In genomic region chr1:43549394-43549793, GRCh38 we compare ENCODE assay signal across 8 cellular contexts. TPM values are rescaled to one million over a fixed set of nuclear protein-coding genes. Genes with fewer than 3 reads are reported as not detected.
DNase-seq lines count a peak whose midpoint lies in the region; ATAC-seq, FAIRE-seq and TF ChIP-seq lines count a peak whose summit lies in the region.
"Not testable (repeated sequence)": the region's sequence is repeated elsewhere in the genome, so short reads cannot be mapped to it uniquely, and the experiment has no call there.

No MANE protein-coding gene starts in this region.

- not testable (repeated sequence) for H3K27me3 Mint-ChIP-seq in WTC11 (ENCODE audit: low read depth); mesothelial cell of epicardium (ENCODE audit: low read depth)

- peak overlapping the region; percentile 56 for H3K4me3 Mint-ChIP-seq in WTC11
- not testable (repeated sequence) for H3K4me3 Mint-ChIP-seq in mesothelial cell of epicardium

- peaks cover 12% of the 10 kb centered on the region for H3K36me3 Mint-ChIP-seq in WTC11
- peaks cover 11% of the 10 kb centered on the region for H3K36me3 Mint-ChIP-seq in mesothelial cell of epicardium

- not testable (repeated sequence) for DNase-seq in WTC11 (ENCODE audit: low spot score); dorsolateral prefrontal cortex; mesothelial cell of epicardium (ENCODE audit: low spot score in 2 of 2, unreplicated experiment in 2 of 2); pancreas

- H3K27ac ChIP-seq in 22Rv1 (peak overlapping the region; percentile 92), dorsolateral prefrontal cortex (peak overlapping the region in 30 of 59 donors; percentile 28 to 98 (median 95)), pancreas (peak overlapping the region; percentile 81 to 95 (median 88)), subcutaneous abdominal adipose tissue (ENCODE audit: low read depth, low read length) (peak overlapping the region; percentile 78)
- H3K27ac ChIP-seq in HEK293 (ENCODE audit: extremely low read depth, low read depth, low read length); iPS-18a (ENCODE audit: low read length): not testable (repeated sequence)

- FAIRE-seq in pancreas (lab: Jason Lieb, UNC): not testable (repeated sequence)

- H3K4me3 ChIP-seq in HEK293 (ENCODE audit: low read depth, low read length); dorsolateral prefrontal cortex; pancreas; subcutaneous abdominal adipose tissue (ENCODE audit: low read depth in 1 of 5, low read length in 5 of 5): not testable (repeated sequence)
- peak overlapping the region; percentile 24 for H3K4me3 ChIP-seq in iPS-18a (ENCODE audit: low read length)

- peak overlapping the region; percentile 98 for H3K27ac Mint-ChIP-seq in WTC11
- H3K27ac Mint-ChIP-seq in mesothelial cell of epicardium: peak overlapping the region; percentile 91

- not testable (repeated sequence) for H3K27me3 ChIP-seq in dorsolateral prefrontal cortex; iPS-18a (ENCODE audit: control insufficient read depth, insufficient read depth, low read length); pancreas; subcutaneous abdominal adipose tissue (ENCODE audit: control insufficient read depth in 5 of 5, insufficient read depth in 4 of 5, low read length in 5 of 5)

- H3K4me1 ChIP-seq in HEK293 (ENCODE audit: control insufficient read depth, insufficient read depth, low read length): not testable (repeated sequence)
- H3K4me1 ChIP-seq in iPS-18a (ENCODE audit: control insufficient read depth, low read depth, low read length) (peaks cover 51% of the 10 kb centered on the region), pancreas (peaks cover 70 to 86% (median 85%) of the 10 kb centered on the region in 3 donors), subcutaneous abdominal adipose tissue (ENCODE audit: control insufficient read depth in 5 of 5, insufficient read depth in 5 of 5, low read length in 5 of 5) (peaks cover 12 to 87% (median 83%) of the 10 kb centered on the region in 5 donors)

- H3K36me3 ChIP-seq in HEK293 (ENCODE audit: control insufficient read depth in 2 of 2, insufficient read depth in 1 of 2, low read length in 2 of 2) (peaks cover 0 to 67% of the 10 kb centered on the region in 2 experiments; a peak in 2 of 3 replicates), iPS-18a (ENCODE audit: control insufficient read depth, low read depth, low read length) (peaks cover 20% of the 10 kb centered on the region), subcutaneous abdominal adipose tissue (ENCODE audit: control insufficient read depth in 5 of 5, insufficient read depth in 5 of 5, low read length in 5 of 5) (peaks cover 0 to 23% (median 11%) of the 10 kb centered on the region in 5 donors)
- H3K36me3 ChIP-seq in pancreas: not testable (repeated sequence)

- H3K4me1 Mint-ChIP-seq in WTC11: peaks cover 87% of the 10 kb centered on the region
- H3K4me1 Mint-ChIP-seq in mesothelial cell of epicardium: peaks cover 94% of the 10 kb centered on the region

- CTCF ChIA-PET in HEK293 (lab: Yijun Ruan, JAX) (interaction anchor here (0.7 to 1.0 kb wide), 2 partner anchors 19 to 733 kb away, joined by 3 read pairs; partner anchors contain the start of gene PTPRF), WTC11 (lab: Charles Lee) (interaction anchor here (1.2 to 4.7 kb wide), 6 partner anchors 14 to 385 kb away, joined by 3 to 23 read pairs (median 7); partner anchors contain the start of genes ARTN and PTPRF)

- intact Hi-C loops in dorsolateral prefrontal cortex (cut with DNase I); pancreas (cut with DNase I): not testable (repeated sequence)

- 75 to 88% methylated on average over 5 of the region's 5 CpGs for WGBS in pancreas, 2 donors

- TF ChIP-seq CTCF in 22Rv1 (IDR thresholded peaks at IDR 0.05); HEK293 (tag by site-specific recombination; IDR thresholded peaks at IDR 0.05); WTC11 (IDR thresholded peaks at IDR 0.05); dorsolateral prefrontal cortex (IDR thresholded peaks at IDR 0.05 in 54 of 56, conservative IDR thresholded peaks at IDR 0.05 in 2 of 56; ENCODE audit: low read depth in 1 of 56, partially characterized antibody in 56 of 56); mesothelial cell of epicardium (IDR thresholded peaks at IDR 0.05; ENCODE audit: unreplicated experiment); pancreas (IDR thresholded peaks at IDR 0.05): not testable (repeated sequence)

- not testable (repeated sequence) for ATAC-seq in WTC11, pancreas

- POLR2A ChIA-PET in HEK293 (lab: Yijun Ruan, JAX) (interaction anchor here (0.9 to 3.0 kb wide), 4 partner anchors 16 to 101 kb away, joined by 3 to 15 read pairs (median 7); partner anchors contain the start of genes KDM4A and PTPRF), WTC11 (lab: Charles Lee) (interaction anchor here (1.3 to 3.5 kb wide), 6 partner anchors 9 to 191 kb away, joined by 3 to 24 read pairs (median 9); partner anchors contain the start of genes CDC20, KDM4A and PTPRF)

- not testable (repeated sequence) for H3K9me3 Mint-ChIP-seq in WTC11, mesothelial cell of epicardium

- H3K9ac ChIP-seq in iPS-18a (ENCODE audit: low read length) (peak overlapping the region; percentile 19), subcutaneous abdominal adipose tissue (ENCODE audit: low read length in 5 of 5) (peak overlapping the region in 1 of 5 donors; percentile 35)

- H3K9me3 ChIP-seq in HEK293 (ENCODE audit: control insufficient read depth, insufficient read depth, low read depth, low read length); iPS-18a (ENCODE audit: control insufficient read depth, low read depth, low read length); pancreas; subcutaneous abdominal adipose tissue (ENCODE audit: control insufficient read depth in 5 of 5, low read length in 5 of 5): not testable (repeated sequence)

TF ChIP-seq in HEK293, 187 proteins besides CTCF, POLR2A, EP300 and RAD21:
- TF ChIP-seq ZNF664 (tag by site-specific recombination; IDR thresholded peaks at IDR 0.05): peak; percentile 57; the same call in 1 of the 2 replicates

RNA-seq across cellular contexts. Expression of gene PTPRF, which starts 18.7 kb away (rescaled TPM):
- total RNA-seq in WTC11 (2021) (248 to 295 TPM (median 275 TPM) in 3 replicates), dorsolateral prefrontal cortex (100 to 1,000 TPM; 123 to 271 (median 184) TPM), mesothelial cell of epicardium (464 to 475 TPM (median 471 TPM) in 3 replicates), pancreas (100 to 1,000 TPM in 5 of 6 donors, 10 to 100 TPM in 1; 89.2 to 210 (median 131) TPM)
- polyA plus RNA-seq in pancreas: 10 to 100 TPM; 42.9 to 44.6 TPM
